ENCODE assay signal across 26 cellular contexts in the genomic region with DNA sequence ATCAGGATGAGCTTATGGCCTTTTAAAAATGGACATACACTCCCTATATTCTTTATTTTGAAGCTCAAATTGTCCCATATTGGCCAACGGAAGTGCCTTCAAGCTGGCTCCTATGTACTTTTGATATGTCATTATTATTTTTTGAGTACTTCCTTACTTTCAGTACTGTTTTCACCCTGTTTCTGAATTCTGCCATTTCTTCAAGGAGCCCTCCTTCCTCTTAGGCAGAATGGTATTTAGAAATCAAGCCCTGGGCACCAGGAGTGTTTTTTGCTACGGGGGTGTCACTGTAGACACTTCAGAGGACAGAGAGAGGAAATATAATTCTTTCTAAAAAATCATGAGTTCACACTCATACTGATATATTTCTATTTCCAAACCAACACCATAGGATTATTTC.
"Had no signal": no experiment of that assay in that cellular context is flagged by ENCODE, and none has a peak within 500 bp of the region (broad histone marks: within the 10 kb centered on the region; RNA-seq: fewer than 3 reads in every experiment).

No MANE protein-coding gene starts in this region.

- H3K27ac Mint-ChIP-seq: activated CD4-positive, alpha-beta memory T cell treated with anti-CD3 and anti-CD28 coated beads, Interleukin-2, amount 10 ng/mL, durations not matched to agents 7 days and 5 days; activated CD4-positive, alpha-beta T cell treated with anti-CD3 and anti-CD28 coated beads for 36 hours; activated naive CD4-positive, alpha-beta T cell treated with anti-CD3 and anti-CD28 coated beads, Interleukin-2, amount 10 ng/mL, durations not matched to agents 7 days and 5 days; activated naive CD8-positive, alpha-beta T cell treated with anti-CD3 and anti-CD28 coated beads, Interleukin-2, amount 10 ng/mL, durations not matched to agents 7 days and 5 days; activated T-cell treated with anti-CD3 and anti-CD28 coated beads, Interleukin-2, amount 50 U/mL, for 72 hours; activated T-helper 2 cell treated with anti-CD3 and anti-CD28 coated beads, Interferon-gamma antibody, Interleukin-2, Interleukin-4, amounts not matched to agents 10 μg/mL and 5 μg/mL and 100 μg/mL, durations not matched to agents 14 hours and 24 hours and 36 hours; T-cell had no signal

- H3K4me1 ChIP-seq: colonic mucosa had no signal

- H3K27me3 ChIP-seq: adrenal gland, colonic mucosa had no signal

- H3K36me3 ChIP-seq: adrenal gland, colonic mucosa had no signal

- H3K4me3 Mint-ChIP-seq: activated CD4-positive, alpha-beta memory T cell treated with anti-CD3 and anti-CD28 coated beads, Interleukin-2, amount 10 ng/mL, durations not matched to agents 7 days and 5 days; activated CD4-positive, alpha-beta T cell treated with anti-CD3 and anti-CD28 coated beads for 36 hours; activated naive CD4-positive, alpha-beta T cell treated with anti-CD3 and anti-CD28 coated beads, Interleukin-2, amount 10 ng/mL, durations not matched to agents 7 days and 5 days; activated naive CD8-positive, alpha-beta T cell treated with anti-CD3 and anti-CD28 coated beads, Interleukin-2, amount 10 ng/mL, durations not matched to agents 7 days and 5 days; activated T-cell treated with anti-CD3 and anti-CD28 coated beads, Interleukin-2, amount 50 U/mL, for 72 hours; T-cell had no signal

- H3K9me3 ChIP-seq: adrenal gland, colonic mucosa had no signal

- H3K9me3 Mint-ChIP-seq: activated CD4-positive, alpha-beta memory T cell treated with anti-CD3 and anti-CD28 coated beads, Interleukin-2, amount 10 ng/mL, durations not matched to agents 7 days and 5 days; activated naive CD4-positive, alpha-beta T cell treated with anti-CD3 and anti-CD28 coated beads, Interleukin-2, amount 10 ng/mL, durations not matched to agents 7 days and 5 days; activated T-cell treated with anti-CD3 and anti-CD28 coated beads, Interleukin-2, amount 50 U/mL, for 72 hours; activated T-helper 2 cell treated with anti-CD3 and anti-CD28 coated beads, Interferon-gamma antibody, Interleukin-2, Interleukin-4, amounts not matched to agents 10 μg/mL and 5 μg/mL and 100 μg/mL, durations not matched to agents 14 hours and 24 hours and 36 hours; T-cell had no signal

- H3K4me3 ChIP-seq: adrenal gland, colonic mucosa, SK-N-MC had no signal

- ATAC-seq: activated CD4-positive, alpha-beta T cell treated with anti-CD3 and anti-CD28 coated beads for 36 hours; activated T-cell treated with anti-CD3 and anti-CD28 coated beads, Interleukin-2, amount 50 U/mL, for 72 hours; T-cell had no signal

- DNase-seq: activated CD4-positive, alpha-beta memory T cell treated with anti-CD3 and anti-CD28 coated beads, Interleukin-2, amount 10 ng/mL, durations not matched to agents 7 days and 5 days; activated CD4-positive, alpha-beta T cell treated with anti-CD3 and anti-CD28 coated beads for 36 hours; activated CD4-positive, alpha-beta T cell treated with anti-CD3 and anti-CD28 coated beads, Interleukin-2, amount 50 U/mL, for 1 hour; activated gamma-delta T cell treated with Interleukin-2 at 50 U/mL for 16 hours; activated naive CD4-positive, alpha-beta T cell treated with anti-CD3 and anti-CD28 coated beads, Interleukin-2, amount 10 ng/mL, durations not matched to agents 7 days and 5 days; activated naive CD8-positive, alpha-beta T cell treated with anti-CD3 and anti-CD28 coated beads, Interleukin-2, amount 10 ng/mL, durations not matched to agents 7 days and 5 days; activated T-cell treated with anti-CD3 and anti-CD28 coated beads, Interleukin-2, amount 50 U/mL, for 72 hours; adrenal gland; anterior cingulate cortex; cerebellar nuclear complex; colonic mucosa; NCI-H1048; NCI-H1417; NCI-H1930; NCI-H2171 treated with DMSO at 0.1 percent for 48 hours; NCI-H226; NCI-H526 treated with DMSO at 0.1 percent for 48 hours; NCI-H82; SIG-M5; T-cell; T-helper 2 cell; T1000 had no signal

- H3K27ac ChIP-seq: adrenal gland, colonic mucosa, KMS-11, SK-N-MC, VCaP had no signal

- H3K4me2 ChIP-seq: KMS-11 had no signal

- H3K9ac ChIP-seq: KMS-11 had no signal

- H3K36me3 Mint-ChIP-seq: activated naive CD4-positive, alpha-beta T cell treated with anti-CD3 and anti-CD28 coated beads, Interleukin-2, amount 10 ng/mL, durations not matched to agents 7 days and 5 days; activated naive CD8-positive, alpha-beta T cell treated with anti-CD3 and anti-CD28 coated beads, Interleukin-2, amount 10 ng/mL, durations not matched to agents 7 days and 5 days; T-cell had no signal
